27 cellular contexts compared by ENCODE assay signal in genomic region chr3:125154110-125154509, GRCh38. TPM values are rescaled to one million over a fixed set of nuclear protein-coding genes. Genes with fewer than 3 reads are reported as not detected.
"Had no signal": no experiment of that assay in that cellular context is flagged by ENCODE, and none has a peak within 500 bp of the region (broad histone marks: within the 10 kb centered on the region; RNA-seq: fewer than 3 reads in every experiment).

No MANE protein-coding gene starts in this region.

- H3K27me3 ChIP-seq: adrenal gland, ascending aorta, brain microvascular endothelial cell, esophagus squamous epithelium, gastrocnemius medialis, right lobe of liver, stomach, suprapubic skin, tibial nerve had no signal

- H3K36me3 ChIP-seq: adrenal gland, ascending aorta, brain microvascular endothelial cell, esophagus squamous epithelium, gastrocnemius medialis, right lobe of liver, stomach, suprapubic skin, tibial nerve had no signal

- H3K27me3 Mint-ChIP-seq: activated B cell treated with CpG ODN at 0.5 μM for 24 hours had no signal

- H3K9ac ChIP-seq: parathyroid adenoma had no signal

- H3K4me3 ChIP-seq: adrenal gland, ascending aorta, esophagus squamous epithelium, gastrocnemius medialis, right lobe of liver, skin epidermis, stomach, tibial nerve had no signal

- H3K4me1 ChIP-seq: adrenal gland, gastrocnemius medialis, parathyroid adenoma had no signal

- DNase-seq: activated B cell treated with CpG ODN at 0.5 μM for 24 hours; activated CD4-positive, alpha-beta memory T cell treated with anti-CD3 and anti-CD28 coated beads for 36 hours; activated CD4-positive, alpha-beta T cell treated with anti-CD3 and anti-CD28 coated beads for 4 hours; activated CD8-positive, alpha-beta memory T cell treated with anti-CD3 and anti-CD28 coated beads, Interleukin-2, amount 10 ng/mL, durations not matched to agents 7 days and 5 days; activated gamma-delta T cell; activated naive CD4-positive, alpha-beta T cell treated with anti-CD3 and anti-CD28 coated beads, Interleukin-2, amount 50 U/mL, for 16 hours; activated T-cell treated with anti-CD3 and anti-CD28 coated beads for 4 hours; adrenal gland; brain microvascular endothelial cell; central memory CD4-positive, alpha-beta T cell; effector memory CD8-positive, alpha-beta T cell; esophagus squamous epithelium; gastrocnemius medialis; hypothalamus; left ventricle myocardium superior; mammary epithelial cell; midbrain; right lobe of liver; stimulated activated CD4-positive, alpha-beta T cell treated with anti-CD3 and anti-CD28 coated beads, Interleukin-1b, Interleukin-23, amount 100 ng/mL, for 48 hours; stomach; T1000 had no signal

- H3K36me3 Mint-ChIP-seq: activated CD4-positive, alpha-beta memory T cell treated with anti-CD3 and anti-CD28 coated beads for 36 hours; activated CD8-positive, alpha-beta memory T cell treated with anti-CD3 and anti-CD28 coated beads, Interleukin-2, amount 10 ng/mL, durations not matched to agents 7 days and 5 days had no signal

- H3K4me3 Mint-ChIP-seq: nephron had no signal

- H3K9me3 ChIP-seq: adrenal gland, ascending aorta, esophagus squamous epithelium, gastrocnemius medialis, right lobe of liver, stomach, suprapubic skin, tibial nerve had no signal

- H3K27ac Mint-ChIP-seq: activated CD4-positive, alpha-beta memory T cell treated with anti-CD3 and anti-CD28 coated beads for 36 hours; effector memory CD8-positive, alpha-beta T cell; nephron had no signal

- H3K27ac ChIP-seq: adrenal gland, ascending aorta, brain microvascular endothelial cell, esophagus squamous epithelium, gastrocnemius medialis, parathyroid adenoma, right lobe of liver, stomach, suprapubic skin, tibial nerve had no signal

- ATAC-seq: activated CD8-positive, alpha-beta memory T cell treated with anti-CD3 and anti-CD28 coated beads, Interleukin-2, amount 10 ng/mL, durations not matched to agents 7 days and 5 days; gastrocnemius medialis had no signal

- H3K79me2 ChIP-seq: parathyroid adenoma had no signal

- H2AFZ ChIP-seq: parathyroid adenoma had no signal

- H3K9me3 Mint-ChIP-seq: activated B cell treated with CpG ODN at 0.5 μM for 24 hours; activated CD4-positive, alpha-beta memory T cell treated with anti-CD3 and anti-CD28 coated beads for 36 hours; effector memory CD8-positive, alpha-beta T cell; nephron had no signal

RNA-seq across cellular contexts. Expression of gene SLC12A8, which starts 58.4 kb away (rescaled TPM):
- total RNA-seq: ascending aorta had no signal
